Comparison of ENCODE assay signal across 11 cellular contexts in the genomic region with DNA sequence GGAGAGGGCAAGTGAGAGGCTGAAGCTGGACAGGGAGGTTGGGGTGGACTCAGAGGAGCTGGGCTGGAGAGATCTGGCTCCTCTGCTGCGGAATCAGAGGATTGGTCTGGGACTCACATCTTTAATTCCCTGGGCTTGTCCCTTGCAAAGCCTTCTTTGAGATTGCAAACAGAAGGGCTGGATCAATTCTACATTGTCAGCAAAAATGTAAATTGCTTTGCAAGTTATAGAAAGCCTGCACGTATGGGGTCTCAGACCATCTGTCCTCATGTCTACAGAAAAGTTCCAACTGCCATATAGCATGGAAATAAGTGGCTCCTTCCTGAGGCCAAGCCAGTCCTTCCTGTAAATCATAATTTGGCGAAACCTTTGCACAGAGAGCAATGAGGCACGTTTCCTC.
"Had no signal": no experiment of that assay in that cellular context is flagged by ENCODE, and none has a peak within 500 bp of the region (broad histone marks: within the 10 kb centered on the region; RNA-seq: fewer than 3 reads in every experiment).

No MANE protein-coding gene starts in this region.

- H3K36me3 ChIP-seq: HAP-1 had no signal

- DNase-seq: GM23248, GOT3, H7, H9, HCEC 1CT, HFFc6 had no signal

- H3K4me3 Mint-ChIP-seq: GM23338, H9, HFFc6 had no signal

- H3K4me1 Mint-ChIP-seq: GM23338 had no signal

- H3K9ac ChIP-seq: GM23248 had no signal

- H2AFZ ChIP-seq: GM23248, GM23338 had no signal

- H3K27ac ChIP-seq: GM23248 had no signal

- H3K9me3 ChIP-seq: HAP-1 had no signal

- H3K4me3 ChIP-seq: GM23248, GM23338, HAP-1 had no signal

- ATAC-seq: GM23338, HCT116 had no signal

- H3K27ac Mint-ChIP-seq: GM23338, H9, HFFc6 had no signal

- H3K4me1 ChIP-seq: HAP-1 had no signal

- FAIRE-seq: H1, H54 had no signal

- H3K9me3 Mint-ChIP-seq: HFFc6 had no signal

- H3K4me2 ChIP-seq: GM23338 had no signal
